21 cellular contexts compared by ENCODE assay signal in the genomic region with DNA sequence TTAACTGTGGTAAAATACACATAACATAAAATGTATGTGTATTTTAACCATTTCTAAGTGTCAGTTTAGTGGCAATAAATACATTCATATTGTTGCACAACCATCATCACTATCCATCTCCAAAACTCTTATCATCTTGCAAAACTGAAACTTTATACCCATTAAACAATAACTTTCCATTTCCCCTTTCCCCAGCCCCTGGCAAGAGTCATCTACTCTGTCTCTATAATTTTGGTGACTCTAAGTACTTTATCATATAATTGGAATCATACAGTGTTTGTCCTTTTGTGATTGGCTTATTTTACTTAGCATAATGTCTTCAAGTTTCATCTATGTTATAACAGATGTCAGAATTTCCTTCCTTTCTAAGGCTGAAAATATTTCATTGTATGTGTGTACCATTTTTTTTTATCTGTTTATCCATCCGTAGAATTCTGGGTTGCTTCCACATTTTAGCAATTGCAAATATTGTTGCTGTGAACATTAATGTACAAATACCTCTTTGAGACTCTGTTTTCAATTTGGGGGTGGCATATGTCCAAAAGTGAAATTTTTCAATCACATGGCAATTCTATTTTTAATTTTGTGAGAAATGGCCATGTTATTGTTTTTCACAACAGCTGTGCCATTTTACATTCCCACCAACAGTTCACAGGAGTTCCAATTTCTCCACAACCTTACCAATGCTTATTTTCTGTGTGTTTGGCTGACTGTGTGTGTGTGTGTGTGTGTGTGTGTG.
DNase-seq lines count a peak whose midpoint lies in the region; ATAC-seq and TF ChIP-seq lines count a peak whose summit lies in the region.
"Had no signal": no experiment of that assay in that cellular context is flagged by ENCODE, and none has a peak within 500 bp of the region (broad histone marks: within the 10 kb centered on the region; RNA-seq: fewer than 3 reads in every experiment).

No MANE protein-coding gene starts in this region.

- ATAC-seq in GM19452 (IDR thresholded peaks at IDR 0.05; ENCODE audit: unreplicated experiment) (peak; percentile 47), right cardiac atrium (no peak), GM19455 (IDR thresholded peaks at IDR 0.05; ENCODE audit: unreplicated experiment) (no peak), GM18519 (IDR thresholded peaks at IDR 0.05; ENCODE audit: low FRiP score, unreplicated experiment) (no peak)
- ATAC-seq: activated naive CD4-positive, alpha-beta T cell treated with anti-CD3 and anti-CD28 coated beads, Interleukin-2, amount 50 U/mL, for 72 hours; T-cell had no signal

- H3K4me3 ChIP-seq in cardiac fibroblast (replicated peaks in 1 of 2; ENCODE audit: low read depth in 2 of 2, low read length in 2 of 2) (no peak overlapping the region), mesenchymal stem cell (ENCODE audit: insufficient read depth in 1 of 2, low read depth in 1 of 2, low read length in 2 of 2) (no peak overlapping the region), right cardiac atrium (ENCODE audit: low read length) (no peak overlapping the region)
- H3K4me3 ChIP-seq: lung, stomach, upper lobe of left lung had no signal

- peak overlapping the region; percentile 12 for H3K9ac ChIP-seq in mesenchymal stem cell (ENCODE audit: low read length)

- H2AFZ ChIP-seq in mesenchymal stem cell (ENCODE audit: low read depth, low read length), result no peak overlapping the region

- H4K8ac ChIP-seq in mesenchymal stem cell (ENCODE audit: low read length), result no peak overlapping the region

- H3K9me3 ChIP-seq in mesenchymal stem cell (ENCODE audit: control insufficient read depth, low read length), result peaks cover 9% of the 10 kb centered on the region
- no peaks in the 10 kb centered on the region for H3K9me3 ChIP-seq in right cardiac atrium (ENCODE audit: control insufficient read depth, low read length)
- H3K9me3 ChIP-seq: stomach, upper lobe of left lung had no signal

- intact Hi-C loops in right cardiac atrium (cut with DNase I), result no loop called here

- no peak overlapping the region for H4K91ac ChIP-seq in mesenchymal stem cell (ENCODE audit: low read length)

- no peaks in the 10 kb centered on the region for H3K4me1 ChIP-seq in mesenchymal stem cell (ENCODE audit: control insufficient read depth, insufficient read depth, low read depth, low read length)
- no peaks in the 10 kb centered on the region for H3K4me1 ChIP-seq in right cardiac atrium (ENCODE audit: control insufficient read depth, insufficient read depth, low read length)
- H3K4me1 ChIP-seq: stomach had no signal

- no peaks in the 10 kb centered on the region for H3K36me3 ChIP-seq in mesenchymal stem cell (ENCODE audit: control insufficient read depth in 1 of 2, insufficient read depth in 2 of 2, low read depth in 1 of 2, low read length in 2 of 2)
- H3K36me3 ChIP-seq: stomach, upper lobe of left lung had no signal

- H2BK5ac ChIP-seq in mesenchymal stem cell (ENCODE audit: low read depth, low read length, poor library complexity, severe bottlenecking), result no peak overlapping the region

- no peak overlapping the region for H3K18ac ChIP-seq in mesenchymal stem cell (ENCODE audit: low read depth in 1 of 2, low read length in 2 of 2)

- H3K23ac ChIP-seq in mesenchymal stem cell (ENCODE audit: low read length in 2 of 2), result no peak overlapping the region

- TF ChIP-seq CTCF in cardiac fibroblast (IDR thresholded peaks at IDR 0.05; ENCODE audit: low read depth, low read length), result no peak

- no peak overlapping the region for H3K14ac ChIP-seq in mesenchymal stem cell (ENCODE audit: low read length in 2 of 2)

- no peak overlapping the region for H2AK5ac ChIP-seq in mesenchymal stem cell (ENCODE audit: low read length, severe bottlenecking)

- H2BK120ac ChIP-seq in mesenchymal stem cell (ENCODE audit: low read depth, low read length), result no peak overlapping the region

- H3K27ac ChIP-seq in mesenchymal stem cell (ENCODE audit: low read length, poor library complexity, severe bottlenecking) (no peak overlapping the region), right cardiac atrium (ENCODE audit: low read length) (no peak overlapping the region)
- H3K27ac ChIP-seq: stomach, upper lobe of left lung had no signal

- H3K79me1 ChIP-seq in mesenchymal stem cell (replicated peaks; ENCODE audit: low read length, poor library complexity, severe bottlenecking), result no peaks in the 10 kb centered on the region

- no peak overlapping the region for H2BK12ac ChIP-seq in mesenchymal stem cell (ENCODE audit: low read length in 2 of 2)

- H3K27me3 ChIP-seq in mesenchymal stem cell (ENCODE audit: control insufficient read depth in 1 of 2, insufficient read depth in 1 of 2, low read length in 2 of 2) (no peaks in the 10 kb centered on the region), right cardiac atrium (ENCODE audit: control insufficient read depth, insufficient read depth) (no peaks in the 10 kb centered on the region)
- H3K27me3 ChIP-seq: stomach, upper lobe of left lung had no signal

- no CpG with 5 or more reads among the region's 1 CpG for WGBS in mesenchymal stem cell
- 29% methylated on average over 1 of the region's 1 CpG for WGBS in right cardiac atrium

- DNase-seq in LHCN-M2 (ENCODE audit: low read depth), result peak; percentile 19
- peak; percentile 12 to 58 for DNase-seq in cardiac fibroblast (ENCODE audit: low read depth in 2 of 2)
- no peak for DNase-seq in mesenchymal stem cell
- no peak for DNase-seq in right cardiac atrium
- no peak for DNase-seq in C1 segment of cervical spinal cord (lab: John Stamatoyannopoulos, UW)
- DNase-seq: activated CD4-positive, alpha-beta T cell treated with anti-CD3 and anti-CD28 coated beads for 4 hours; AML-193; DMS79 treated with DMSO at 0.1 percent for 48 hours; KG1; kidney; NCI-H1105; NCI-H524 treated with DMSO at 0.1 percent for 48 hours; stimulated activated CD4-positive, alpha-beta T cell treated with anti-CD3 and anti-CD28 coated beads, Interleukin-4, amount 100 ng/mL, for 4 hours; stomach; T-cell; upper lobe of left lung had no signal

- H3K4ac ChIP-seq in mesenchymal stem cell (ENCODE audit: low read depth in 1 of 2, low read length in 2 of 2), result no peak overlapping the region

- H2BK15ac ChIP-seq in mesenchymal stem cell (ENCODE audit: low read depth, poor library complexity, severe bottlenecking), result no peak overlapping the region

- no peak overlapping the region for H3K4me2 ChIP-seq in mesenchymal stem cell (ENCODE audit: low read length, poor library complexity, severe bottlenecking)

Comparison
In these comparisons a context has a peak if more than half of its experiments do, and no peak if none do; other contexts are left out.
1. DNase-seq: peak in LHCN-M2 (single experiment) and cardiac fibroblast (2 of 2); none in mesenchymal stem cell (single experiment), right cardiac atrium (0 of 3) and C1 segment of cervical spinal cord (0 of 14).